In genomic region chr22:29344137-29344536, GRCh38 we compare ENCODE assay signal across 9 cellular contexts. TPM values are rescaled to one million over a fixed set of nuclear protein-coding genes. Genes with fewer than 3 reads are reported as not detected.
A peak's percentile ranks its signal among the peaks of the same experiment; 100 is the strongest.
DNase-seq lines count a peak whose midpoint lies in the region; ATAC-seq, FAIRE-seq and TF ChIP-seq lines count a peak whose summit lies in the region.
"Had no signal": no experiment of that assay in that cellular context is flagged by ENCODE, and none has a peak within 500 bp of the region (broad histone marks: within the 10 kb centered on the region; RNA-seq: fewer than 3 reads in every experiment).

No MANE protein-coding gene starts in this region.

- peaks cover 9% of the 10 kb centered on the region for H3K36me3 Mint-ChIP-seq in activated naive CD8-positive, alpha-beta T cell treated with anti-CD3 and anti-CD28 coated beads for 36 hours

- H3K27ac Mint-ChIP-seq in activated naive CD8-positive, alpha-beta T cell treated with anti-CD3 and anti-CD28 coated beads for 36 hours = no peak overlapping the region

- FAIRE-seq in GM12892 (lab: Jason Lieb, UNC) = no peak
- FAIRE-seq: A204.1 had no signal

- H3K4me3 ChIP-seq in transverse colon = no peak overlapping the region

- H3K4me1 Mint-ChIP-seq in activated naive CD8-positive, alpha-beta T cell treated with anti-CD3 and anti-CD28 coated beads for 36 hours = no peaks in the 10 kb centered on the region

- in situ Hi-C loops in transverse colon (cut with MboI; ENCODE audit: low pct_ligation_motif_present in 1 of 4, low pct_unique_long_range_greater_than_20kb in 1 of 4, low sequenced_read_pairs in 3 of 4) = no loop called here

- TF ChIP-seq POLR2A in transverse colon (IDR thresholded peaks at IDR 0.05) (no peak), GM12892 (IDR thresholded peaks at IDR 0.05; ENCODE audit: low read depth, low read length) (no peak)

- H3K27me3 Mint-ChIP-seq in activated naive CD8-positive, alpha-beta T cell treated with anti-CD3 and anti-CD28 coated beads for 36 hours = no peaks in the 10 kb centered on the region

- TF ChIP-seq EP300 in transverse colon (IDR thresholded peaks at IDR 0.05; ENCODE audit: low read depth) = no peak

- no peaks in the 10 kb centered on the region for H3K27me3 ChIP-seq in transverse colon

- intact Hi-C loops in left cardiac atrium (cut with DNase I) = no loop called here
- intact Hi-C loops in transverse colon (cut with DNase I; ENCODE audit: low total_unique reads) = no loop called here

- H3K27ac ChIP-seq in transverse colon = peak overlapping the region in 2 of 4 donors; percentile 51 to 69

- H3K4me3 Mint-ChIP-seq in activated naive CD8-positive, alpha-beta T cell treated with anti-CD3 and anti-CD28 coated beads for 36 hours = no peak overlapping the region

- H3K36me3 ChIP-seq in transverse colon = peaks cover 0 to 48% (median 16%) of the 10 kb centered on the region in 4 donors

- no peaks in the 10 kb centered on the region for H3K9me3 ChIP-seq in transverse colon

- no peaks in the 10 kb centered on the region for H3K9me3 Mint-ChIP-seq in activated naive CD8-positive, alpha-beta T cell treated with anti-CD3 and anti-CD28 coated beads for 36 hours

- WGBS in transverse colon (ENCODE audit: low coverage in 1 of 2), 2 donors = 63 to 65% methylated on average over 3 to 5 of the region's 5 CpGs

- ATAC-seq in left cardiac atrium (peak; percentile 67 to 83), GM18909 (IDR thresholded peaks at IDR 0.05; ENCODE audit: poor library complexity, unreplicated experiment) (no peak)

- no peak for TF ChIP-seq CTCF in transverse colon (IDR thresholded peaks at IDR 0.05)

- peaks cover 0 to 7% (median 4%) of the 10 kb centered on the region in 4 donors for H3K4me1 ChIP-seq in transverse colon

- DNase-seq in NCI-H748 (lab: John Stamatoyannopoulos, UW; ENCODE audit: unreplicated experiment) (peak; percentile 13), NCI-H748 treated with DMSO at 0.1 percent for 48 hours (lab: John Stamatoyannopoulos, UW) (no peak), SW 1271 (lab: John Stamatoyannopoulos, UW) (peak; percentile 60 to 84), left cardiac atrium (peak; percentile 62), transverse colon (peak; percentile 45), GM12892 (ENCODE audit: insufficient read length) (no peak)
- no peak for DNase-seq in activated naive CD8-positive, alpha-beta T cell treated with anti-CD3 and anti-CD28 coated beads for 36 hours

RNA-seq across cellular contexts. Expression of gene RASL10A, which starts 28.6 kb away (rescaled TPM):
- total RNA-seq in left cardiac atrium = 1 to 10 TPM; 1.0 to 3.1 TPM
- 1 to 10 TPM in 3 of 4 donors, not detected in 1; 1.2 to 5.0 (median 2.4) TPM for total RNA-seq in transverse colon
- polyA plus RNA-seq in GM12892 (2012; ENCODE audit: missing spikeins) = not detected
- under 1 TPM in 1 of 2 experiments, not detected in 1; 0.58 TPM for total RNA-seq in activated naive CD8-positive, alpha-beta T cell treated with anti-CD3 and anti-CD28 coated beads for 36 hours

RNA-seq across cellular contexts. Expression of gene GAS2L1, which starts 37.7 kb away (rescaled TPM):
- total RNA-seq in left cardiac atrium = 10 to 100 TPM; 20.1 to 25.2 TPM
- 10 to 100 TPM; 21.1 to 81.0 (median 43.6) TPM for total RNA-seq in transverse colon
- not detected for polyA plus RNA-seq in GM12892 (2012; ENCODE audit: missing spikeins)
- total RNA-seq in activated naive CD8-positive, alpha-beta T cell treated with anti-CD3 and anti-CD28 coated beads for 36 hours = 1 to 10 TPM; 1.1 to 1.4 TPM

RNA-seq across cellular contexts. Expression of gene AP1B1, which starts 44.2 kb away (rescaled TPM):
- total RNA-seq in left cardiac atrium (10 to 100 TPM; 44.2 to 44.6 TPM), transverse colon (100 to 1,000 TPM in 2 of 4 donors, 10 to 100 TPM in 2; 45.6 to 107 (median 92.4) TPM)
- polyA plus RNA-seq in GM12892 (2012; ENCODE audit: missing spikeins) = 28.3 TPM
- total RNA-seq in activated naive CD8-positive, alpha-beta T cell treated with anti-CD3 and anti-CD28 coated beads for 36 hours = 10 to 100 TPM; 66.5 to 72.0 TPM

Comparison
In these comparisons a context has a peak if more than half of its experiments do, and no peak if none do; other contexts are left out.
1. DNase-seq: peak in NCI-H748 (single experiment), SW 1271 (2 of 2), left cardiac atrium (single experiment) and transverse colon (single experiment); none in NCI-H748 treated with DMSO at 0.1 percent for 48 hours (single experiment), GM12892 (single experiment) and activated naive CD8-positive, alpha-beta T cell treated with anti-CD3 and anti-CD28 coated beads for 36 hours (single experiment).
2. RNA of gene GAS2L1, which starts 37.7 kb away (total RNA-seq): 21.1 to 81.0 TPM in transverse colon and 20.1 to 25.2 TPM in left cardiac atrium; 1.1 to 1.4 TPM in activated naive CD8-positive, alpha-beta T cell treated with anti-CD3 and anti-CD28 coated beads for 36 hours; every median in the first group is over 4 times any median in the second.